In genomic region chr12:124379379-124379937, GRCh38 we compare ENCODE assay signal across 1 cellular context.
TF ChIP-seq lines count a peak whose summit lies in the region.

No MANE protein-coding gene starts in this region.

TF ChIP-seq in GM23338, 12 proteins besides CTCF, POLR2A, EP300 and RAD21 (continued from another document):
- no peak for TF ChIP-seq ZNF462 (CRISPR knock-in tag; IDR thresholded peaks at IDR 0.05)
- TF ChIP-seq CREB1 (CRISPR knock-in tag; IDR thresholded peaks at IDR 0.05; ENCODE audit: low read depth), result no peak
- no peak for TF ChIP-seq ETS1 (IDR thresholded peaks at IDR 0.05)
- TF ChIP-seq STAT1 (IDR thresholded peaks at IDR 0.05; ENCODE audit: unreplicated experiment), result no peak
- TF ChIP-seq ZNF331 (CRISPR knock-in tag; IDR thresholded peaks at IDR 0.05; ENCODE audit: low read depth), result no peak
- no peak for TF ChIP-seq ZNF114 (CRISPR knock-in tag; IDR thresholded peaks at IDR 0.05)
- no peak for TF ChIP-seq JUNB (IDR thresholded peaks at IDR 0.05; ENCODE audit: unreplicated experiment)
- no peak for TF ChIP-seq POLR2AphosphoS5 (IDR thresholded peaks at IDR 0.05; ENCODE audit: low read depth)
- no peak for TF ChIP-seq EZH2phosphoT487 (IDR thresholded peaks at IDR 0.05; ENCODE audit: unreplicated experiment)
